In the genomic region with DNA sequence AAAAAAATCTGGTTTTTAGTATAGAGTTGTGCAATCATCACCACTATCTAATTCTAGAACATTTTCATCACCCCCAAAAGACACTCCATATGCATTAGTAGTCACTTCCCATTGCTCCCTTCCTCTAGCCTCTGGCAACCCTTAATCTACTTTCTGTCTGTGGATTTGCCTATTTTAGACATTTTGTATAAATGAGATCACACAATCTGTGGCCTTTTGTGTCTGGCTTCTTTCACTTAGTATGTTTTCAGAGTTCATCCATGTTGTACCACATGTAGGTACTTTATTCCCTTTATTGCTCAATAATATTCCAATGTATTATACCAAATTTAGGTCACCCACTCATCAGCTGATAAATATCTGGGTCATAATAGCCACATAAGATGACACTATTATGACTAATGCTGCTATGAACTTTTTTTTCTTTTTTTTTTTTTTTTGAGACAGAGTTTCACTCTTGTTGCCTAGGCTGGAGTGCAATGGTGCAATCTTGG, we compare ENCODE assay signal across 14 cellular contexts.
A peak's percentile ranks its signal among the peaks of the same experiment; 100 is the strongest.
DNase-seq lines count a peak whose midpoint lies in the region; ATAC-seq and TF ChIP-seq lines count a peak whose summit lies in the region.
"Had no signal": no experiment of that assay in that cellular context is flagged by ENCODE, and none has a peak within 500 bp of the region (broad histone marks: within the 10 kb centered on the region; RNA-seq: fewer than 3 reads in every experiment).

No MANE protein-coding gene starts in this region.

- H2AFZ ChIP-seq in ACC112 (ENCODE audit: low read length, unreplicated experiment): no peak overlapping the region

- H3K27ac ChIP-seq in ACC112 (ENCODE audit: low read depth, low read length): peak overlapping the region; percentile 89
- H3K27ac ChIP-seq: BLaER1, SJSA1 had no signal

- peak overlapping the region; percentile 44 for H3K4me3 Mint-ChIP-seq in HFFc6
- H3K4me3 Mint-ChIP-seq in activated T-helper 17 cell treated with anti-CD3 and anti-CD28 coated beads, Interleukin-2, amount 50 U/mL, for 72 hours: peak overlapping the region; percentile 1

- H3K4me1 Mint-ChIP-seq in HFFc6 (ENCODE audit: low read depth): peaks cover 44% of the 10 kb centered on the region
- peaks cover 14% of the 10 kb centered on the region for H3K4me1 Mint-ChIP-seq in activated T-helper 17 cell treated with anti-CD3 and anti-CD28 coated beads, Interleukin-2, amount 50 U/mL, for 72 hours

- peaks cover 26% of the 10 kb centered on the region for H3K36me3 Mint-ChIP-seq in HFFc6 (ENCODE audit: low read depth)
- H3K36me3 Mint-ChIP-seq in activated T-helper 17 cell treated with anti-CD3 and anti-CD28 coated beads, Interleukin-2, amount 50 U/mL, for 72 hours (ENCODE audit: low read depth): peaks cover 54% of the 10 kb centered on the region

- TF ChIP-seq CTCF in HFFc6 (IDR thresholded peaks at IDR 0.05): no peak
- TF ChIP-seq CTCF in foreskin fibroblast (IDR thresholded peaks at IDR 0.05; ENCODE audit: low read depth, low read length): no peak

- H3K4me3 ChIP-seq in ACC112 (ENCODE audit: low read depth, low read length) (peak overlapping the region; percentile 47; the same call in 1 of the 2 replicates), foreskin fibroblast (ENCODE audit: low read depth in 1 of 2, low read length in 2 of 2) (no peak overlapping the region)
- H3K4me3 ChIP-seq: BLaER1, SJSA1, spleen had no signal

- peak; percentile 80 for ATAC-seq in activated T-helper 17 cell treated with anti-CD3 and anti-CD28 coated beads, Interleukin-2, amount 50 U/mL, for 72 hours (replicated peaks)
- ATAC-seq in GM19328 (IDR thresholded peaks at IDR 0.05; ENCODE audit: unreplicated experiment): no peak

- H3K27ac Mint-ChIP-seq in HFFc6: peak overlapping the region; percentile 77
- peak overlapping the region; percentile 8 for H3K27ac Mint-ChIP-seq in activated T-helper 17 cell treated with anti-CD3 and anti-CD28 coated beads, Interleukin-2, amount 50 U/mL, for 72 hours

- peak; percentile 47 for DNase-seq in HFFc6
- DNase-seq in foreskin fibroblast: peak; percentile 61 to 70
- DNase-seq in nucleus accumbens (lab: John Stamatoyannopoulos, UW): no peak
- no peak for DNase-seq in stimulated activated naive CD4-positive, alpha-beta T cell treated with Interleukin-2 at 50 U/mL for 16 hours (lab: John Stamatoyannopoulos, UW)
- no peak for DNase-seq in NCI-H1417 treated with DMSO at 0.1 percent for 48 hours (lab: John Stamatoyannopoulos, UW)
- DNase-seq: activated effector memory CD4-positive, alpha-beta T cell treated with anti-CD3 and anti-CD28 coated beads, Interleukin-2, amount 50 U/mL, for 16 hours; MM.1S; NCI-H446; spleen had no signal

- no peaks in the 10 kb centered on the region for H3K79me2 ChIP-seq in ACC112 (ENCODE audit: control insufficient read depth, insufficient read depth, low read length, unreplicated experiment)

- peaks cover 41% of the 10 kb centered on the region for H3K4me1 ChIP-seq in ACC112 (ENCODE audit: control insufficient read depth, insufficient read depth, low read length, unreplicated experiment)
- H3K4me1 ChIP-seq: BLaER1, SJSA1 had no signal

- H3K27me3 ChIP-seq in ACC112 (ENCODE audit: insufficient read depth, low read length): no peaks in the 10 kb centered on the region
- H3K27me3 ChIP-seq: BLaER1, SJSA1, spleen had no signal

- peaks cover 6% of the 10 kb centered on the region for H3K27me3 Mint-ChIP-seq in HFFc6 (ENCODE audit: insufficient read depth)
- H3K27me3 Mint-ChIP-seq in activated T-helper 17 cell treated with anti-CD3 and anti-CD28 coated beads, Interleukin-2, amount 50 U/mL, for 72 hours: no peaks in the 10 kb centered on the region

- peaks cover 35% of the 10 kb centered on the region for H3K36me3 ChIP-seq in ACC112 (ENCODE audit: insufficient read depth, low read length)

- H3K9me3 Mint-ChIP-seq in HFFc6: no peaks in the 10 kb centered on the region
- H3K9me3 Mint-ChIP-seq in activated T-helper 17 cell treated with anti-CD3 and anti-CD28 coated beads, Interleukin-2, amount 50 U/mL, for 72 hours: no peaks in the 10 kb centered on the region

Comparison
In these comparisons a context has a peak if more than half of its experiments do, and no peak if none do; other contexts are left out.
1. DNase-seq: peak in HFFc6 (single experiment) and foreskin fibroblast (2 of 2); none in nucleus accumbens (0 of 56), stimulated activated naive CD4-positive, alpha-beta T cell treated with Interleukin-2 at 50 U/mL for 16 hours (single experiment) and NCI-H1417 treated with DMSO at 0.1 percent for 48 hours (single experiment).